1 cellular context compared by ENCODE assay signal in the genomic region with DNA sequence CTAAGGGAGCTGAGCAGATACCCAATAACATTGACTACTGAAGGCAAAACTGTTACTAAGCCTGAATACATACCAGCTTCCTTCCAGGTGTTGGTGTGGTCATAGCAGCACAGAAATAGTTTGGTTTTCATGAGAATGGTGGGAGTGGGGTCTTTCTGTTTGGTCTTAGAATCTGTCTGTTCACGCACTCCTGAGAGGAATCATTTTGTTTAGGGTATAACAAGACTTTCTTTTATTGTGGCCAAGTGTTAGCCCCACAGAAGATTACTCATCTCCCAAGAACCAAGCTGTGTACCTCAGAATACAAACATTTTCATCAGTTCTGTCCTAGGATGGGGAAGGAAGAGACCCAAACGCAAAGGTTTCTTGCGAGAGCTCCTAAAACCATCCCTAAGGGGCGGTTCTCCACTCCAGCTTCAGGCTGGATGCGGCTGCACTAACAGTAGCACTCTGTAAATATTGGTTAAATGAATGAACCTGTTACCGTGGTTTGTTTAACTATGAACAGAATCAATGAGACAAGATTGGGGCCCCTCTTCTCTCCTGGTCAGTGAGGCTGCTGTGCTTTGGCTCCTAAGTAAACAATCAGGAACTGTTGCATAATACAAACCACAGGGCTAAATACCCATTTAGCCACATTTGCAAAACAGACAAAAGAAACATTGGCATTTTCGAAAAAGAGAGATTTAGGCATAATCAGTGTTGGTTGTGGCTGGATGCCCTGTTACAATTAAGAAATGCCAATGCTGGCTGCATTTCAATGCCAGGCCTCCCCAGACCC.
TF ChIP-seq lines count a peak whose summit lies in the region.

No MANE protein-coding gene starts in this region.

TF ChIP-seq in HepG2, 621 proteins besides CTCF, POLR2A, EP300 and RAD21 (continued from another document and continues in another):
- TF ChIP-seq AKNA (CRISPR knock-in tag; IDR thresholded peaks at IDR 0.05; ENCODE audit: borderline replicate concordance) (no peak), ZNF460 (CRISPR knock-in tag; IDR thresholded peaks at IDR 0.05; ENCODE audit: borderline replicate concordance) (peak; percentile 28; the same call in 1 of the 2 replicates), KDM5A (IDR thresholded peaks at IDR 0.05; ENCODE audit: borderline replicate concordance, low read length) (no peak), HNRNPLL (IDR thresholded peaks at IDR 0.05; ENCODE audit: low read depth, low read length, poor library complexity, severe bottlenecking) (no peak), ZNF678 (CRISPR knock-in tag; IDR thresholded peaks at IDR 0.05) (no peak), PAF1 (CRISPR knock-in tag; IDR thresholded peaks at IDR 0.05) (no peak), ZFP36L1 (CRISPR knock-in tag; IDR thresholded peaks at IDR 0.05) (peak; percentile 89; the same call in 1 of the 2 replicates), FOXA1 (IDR thresholded peaks at IDR 0.05) (peak; percentile 89), FOXA1 (CRISPR knock-in tag; IDR thresholded peaks at IDR 0.05) (peak; percentile 98), CBFB (CRISPR knock-in tag; IDR thresholded peaks at IDR 0.05) (peak; percentile 99), ZNF30 (CRISPR knock-in tag; IDR thresholded peaks at IDR 0.05) (no peak), KDM5B (CRISPR knock-in tag; IDR thresholded peaks at IDR 0.05; ENCODE audit: borderline replicate concordance) (no peak), SIX4 (CRISPR knock-in tag; IDR thresholded peaks at IDR 0.05) (peak; percentile 73; the same call in 1 of the 2 replicates), ZKSCAN8 (CRISPR knock-in tag; IDR thresholded peaks at IDR 0.05; ENCODE audit: borderline replicate concordance) (peak; percentile 87), MTA1 (CRISPR knock-in tag; IDR thresholded peaks at IDR 0.05; ENCODE audit: borderline replicate concordance) (no peak; the same call in 1 of the 2 replicates), ZNF160 (CRISPR knock-in tag; IDR thresholded peaks at IDR 0.05) (no peak), ATF2 (CRISPR knock-in tag; IDR thresholded peaks at IDR 0.05) (peak; percentile 86; the same call in 1 of the 2 replicates), ZNF12 (CRISPR knock-in tag; IDR thresholded peaks at IDR 0.05) (peak; percentile 97), ZNF331 (CRISPR knock-in tag; IDR thresholded peaks at IDR 0.05) (peak; percentile 97), ZNF652 (CRISPR knock-in tag; IDR thresholded peaks at IDR 0.05; ENCODE audit: borderline replicate concordance, low read depth) (0 out of 2 replicates have a peak, but pooled peaks have one; percentile 65), ZNF484 (CRISPR knock-in tag; IDR thresholded peaks at IDR 0.05; ENCODE audit: borderline replicate concordance, low read depth) (no peak), THYN1 (CRISPR knock-in tag; IDR thresholded peaks at IDR 0.05; ENCODE audit: borderline replicate concordance, low read depth) (no peak), ZNF326 (CRISPR knock-in tag; IDR thresholded peaks at IDR 0.05; ENCODE audit: borderline replicate concordance) (no peak), BRCA1 (CRISPR knock-in tag; IDR thresholded peaks at IDR 0.05) (peak; percentile 51; the same call in 1 of the 2 replicates), ATF7 (IDR thresholded peaks at IDR 0.05) (no peak), ATF7 (CRISPR knock-in tag; IDR thresholded peaks at IDR 0.05) (peak; percentile 64; the same call in 1 of the 2 replicates), AKAP8 (CRISPR knock-in tag; IDR thresholded peaks at IDR 0.05) (0 out of 2 replicates have a peak, but pooled peaks have one; percentile 41), ZNF510 (CRISPR knock-in tag; IDR thresholded peaks at IDR 0.05; ENCODE audit: low read depth) (no peak), CBX2 (IDR thresholded peaks at IDR 0.05; ENCODE audit: low read depth, low read length) (no peak), CBX2 (CRISPR knock-in tag; IDR thresholded peaks at IDR 0.05; ENCODE audit: low read depth) (no peak), ZNF746 (CRISPR knock-in tag; IDR thresholded peaks at IDR 0.05) (peak; percentile 90), ZNF317 (CRISPR knock-in tag; IDR thresholded peaks at IDR 0.05) (0 out of 2 replicates have a peak, but pooled peaks have one; percentile 46), KMT2B (CRISPR knock-in tag; IDR thresholded peaks at IDR 0.05) (peak; percentile 21; the same call in 1 of the 2 replicates)
- TF ChIP-seq, protein P1, sequence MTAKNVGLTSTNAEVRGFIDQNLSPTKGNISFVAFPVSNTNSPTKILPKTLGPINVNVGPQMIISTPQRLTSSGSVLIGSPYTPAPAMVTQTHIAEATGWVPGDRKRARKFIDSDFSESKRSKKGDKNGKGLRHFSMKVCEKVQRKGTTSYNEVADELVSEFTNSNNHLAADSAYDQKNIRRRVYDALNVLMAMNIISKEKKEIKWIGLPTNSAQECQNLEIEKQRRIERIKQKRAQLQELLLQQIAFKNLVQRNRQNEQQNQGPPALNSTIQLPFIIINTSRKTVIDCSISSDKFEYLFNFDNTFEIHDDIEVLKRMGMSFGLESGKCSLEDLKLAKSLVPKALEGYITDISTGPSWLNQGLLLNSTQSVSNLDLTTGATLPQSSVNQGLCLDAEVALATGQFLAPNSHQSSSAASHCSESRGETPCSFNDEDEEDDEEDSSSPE (CRISPR knock-in tag; IDR thresholded peaks at IDR 0.05): peak; percentile 47
- TF ChIP-seq, protein P2, sequence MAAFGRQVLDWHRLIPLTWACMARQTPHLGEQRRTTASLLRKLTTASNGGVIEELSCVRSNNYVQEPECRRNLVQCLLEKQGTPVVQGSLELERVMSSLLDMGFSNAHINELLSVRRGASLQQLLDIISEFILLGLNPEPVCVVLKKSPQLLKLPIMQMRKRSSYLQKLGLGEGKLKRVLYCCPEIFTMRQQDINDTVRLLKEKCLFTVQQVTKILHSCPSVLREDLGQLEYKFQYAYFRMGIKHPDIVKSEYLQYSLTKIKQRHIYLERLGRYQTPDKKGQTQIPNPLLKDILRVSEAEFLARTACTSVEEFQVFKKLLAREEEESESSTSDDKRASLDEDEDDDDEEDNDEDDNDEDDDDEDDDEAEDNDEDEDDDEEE (CRISPR knock-in tag; IDR thresholded peaks at IDR 0.05): no peak
- TF ChIP-seq, protein P3, sequence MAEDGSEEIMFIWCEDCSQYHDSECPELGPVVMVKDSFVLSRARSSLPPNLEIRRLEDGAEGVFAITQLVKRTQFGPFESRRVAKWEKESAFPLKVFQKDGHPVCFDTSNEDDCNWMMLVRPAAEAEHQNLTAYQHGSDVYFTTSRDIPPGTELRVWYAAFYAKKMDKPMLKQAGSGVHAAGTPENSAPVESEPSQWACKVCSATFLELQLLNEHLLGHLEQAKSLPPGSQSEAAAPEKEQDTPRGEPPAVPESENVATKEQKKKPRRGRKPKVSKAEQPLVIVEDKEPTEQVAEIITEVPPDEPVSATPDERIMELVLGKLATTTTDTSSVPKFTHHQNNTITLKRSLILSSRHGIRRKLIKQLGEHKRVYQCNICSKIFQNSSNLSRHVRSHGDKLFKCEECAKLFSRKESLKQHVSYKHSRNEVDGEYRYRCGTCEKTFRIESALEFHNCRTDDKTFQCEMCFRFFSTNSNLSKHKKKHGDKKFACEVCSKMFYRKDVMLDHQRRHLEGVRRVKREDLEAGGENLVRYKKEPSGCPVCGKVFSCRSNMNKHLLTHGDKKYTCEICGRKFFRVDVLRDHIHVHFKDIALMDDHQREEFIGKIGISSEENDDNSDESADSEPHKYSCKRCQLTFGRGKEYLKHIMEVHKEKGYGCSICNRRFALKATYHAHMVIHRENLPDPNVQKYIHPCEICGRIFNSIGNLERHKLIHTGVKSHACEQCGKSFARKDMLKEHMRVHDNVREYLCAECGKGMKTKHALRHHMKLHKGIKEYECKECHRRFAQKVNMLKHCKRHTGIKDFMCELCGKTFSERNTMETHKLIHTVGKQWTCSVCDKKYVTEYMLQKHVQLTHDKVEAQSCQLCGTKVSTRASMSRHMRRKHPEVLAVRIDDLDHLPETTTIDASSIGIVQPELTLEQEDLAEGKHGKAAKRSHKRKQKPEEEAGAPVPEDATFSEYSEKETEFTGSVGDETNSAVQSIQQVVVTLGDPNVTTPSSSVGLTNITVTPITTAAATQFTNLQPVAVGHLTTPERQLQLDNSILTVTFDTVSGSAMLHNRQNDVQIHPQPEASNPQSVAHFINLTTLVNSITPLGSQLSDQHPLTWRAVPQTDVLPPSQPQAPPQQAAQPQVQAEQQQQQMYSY (CRISPR knock-in tag; IDR thresholded peaks at IDR 0.05): peak; percentile 50; the same call in 1 of the 2 replicates
- TF ChIP-seq, protein P4, sequence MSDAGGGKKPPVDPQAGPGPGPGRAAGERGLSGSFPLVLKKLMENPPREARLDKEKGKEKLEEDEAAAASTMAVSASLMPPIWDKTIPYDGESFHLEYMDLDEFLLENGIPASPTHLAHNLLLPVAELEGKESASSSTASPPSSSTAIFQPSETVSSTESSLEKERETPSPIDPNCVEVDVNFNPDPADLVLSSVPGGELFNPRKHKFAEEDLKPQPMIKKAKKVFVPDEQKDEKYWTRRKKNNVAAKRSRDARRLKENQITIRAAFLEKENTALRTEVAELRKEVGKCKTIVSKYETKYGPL (CRISPR knock-in tag; IDR thresholded peaks at IDR 0.05): peak; percentile 99
- TF ChIP-seq, protein P5, sequence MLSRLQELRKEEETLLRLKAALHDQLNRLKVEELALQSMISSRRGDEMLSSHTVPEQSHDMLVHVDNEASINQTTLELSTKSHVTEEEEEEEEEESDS (CRISPR knock-in tag; IDR thresholded peaks at IDR 0.05; ENCODE audit: borderline replicate concordance): no peak
